In the genomic region with DNA sequence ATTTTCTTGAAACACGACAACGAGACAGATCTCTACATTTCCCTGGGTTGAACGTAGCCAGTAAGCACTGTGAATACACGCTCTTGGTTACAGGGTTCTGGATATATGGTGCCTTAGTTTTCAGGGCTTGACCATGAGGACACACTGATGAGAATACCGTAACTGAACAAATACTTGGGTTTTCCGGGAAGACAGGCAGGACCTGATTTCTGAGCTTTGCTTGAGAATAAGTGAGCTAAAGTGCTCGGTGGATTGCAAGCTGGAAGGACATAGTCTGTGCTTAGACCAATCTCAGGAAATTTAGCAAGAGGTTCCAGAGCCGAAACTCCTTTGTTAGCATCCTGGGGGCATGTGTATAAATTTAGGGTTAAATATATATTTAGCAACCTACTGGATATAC, we compare ENCODE assay signal across 16 cellular contexts. TPM values are rescaled to one million over a fixed set of nuclear protein-coding genes. Genes with fewer than 3 reads are reported as not detected.
DNase-seq lines count a peak whose midpoint lies in the region; TF ChIP-seq lines count a peak whose summit lies in the region.
"Had no signal": no experiment of that assay in that cellular context is flagged by ENCODE, and none has a peak within 500 bp of the region (broad histone marks: within the 10 kb centered on the region; RNA-seq: fewer than 3 reads in every experiment).

No MANE protein-coding gene starts in this region.

- H3K36me3 ChIP-seq in iPS-15b (ENCODE audit: control insufficient read depth, insufficient read depth, low read length) (no peaks in the 10 kb centered on the region), vagina (no peaks in the 10 kb centered on the region)
- H3K36me3 ChIP-seq in CD8-positive, alpha-beta memory T cell (ENCODE audit: insufficient read depth, low read length) = no peaks in the 10 kb centered on the region
- H3K36me3 ChIP-seq: BLaER1 had no signal

- H3K27me3 ChIP-seq in iPS-15b (ENCODE audit: control insufficient read depth, insufficient read depth, low read length) = peaks cover 37% of the 10 kb centered on the region
- no peaks in the 10 kb centered on the region for H3K27me3 ChIP-seq in vagina
- H3K27me3 ChIP-seq in CD8-positive, alpha-beta memory T cell (ENCODE audit: insufficient read depth, low read length, poor library complexity, severe bottlenecking) = no peaks in the 10 kb centered on the region
- H3K27me3 ChIP-seq: BLaER1 had no signal

- peaks cover 19% of the 10 kb centered on the region for H3K27me3 Mint-ChIP-seq in neural crest cell (ENCODE audit: low read depth)
- no peaks in the 10 kb centered on the region for H3K27me3 Mint-ChIP-seq in CD8-positive, alpha-beta memory T cell

- DNase-seq in DMS53 (lab: John Stamatoyannopoulos, UW) (peak; percentile 4), DMS53 treated with DMSO at 0.1 percent for 48 hours (lab: John Stamatoyannopoulos, UW; ENCODE audit: unreplicated experiment) (no peak), neural crest cell (ENCODE audit: low read depth, low spot score) (no peak), ecto neural progenitor cell (ENCODE audit: low spot score) (no peak), vagina (ENCODE audit: extremely low spot score in 2 of 2) (no peak), NCI-H345 (lab: John Stamatoyannopoulos, UW) (no peak)
- DNase-seq in CD8-positive, alpha-beta memory T cell = no peak
- DNase-seq: KBM-7, NCI-H1048, NCI-H446, NCI-H748 treated with DMSO at 0.1 percent for 48 hours had no signal

- no peak overlapping the region for H3K27ac ChIP-seq in vagina
- H3K27ac ChIP-seq in CD8-positive, alpha-beta memory T cell (ENCODE audit: low read depth, low read length) = no peak overlapping the region
- H3K27ac ChIP-seq: 22Rv1, BLaER1, PC-9 had no signal

- CTCF ChIA-PET in CD8-positive, alpha-beta memory T cell (lab: Charles Lee) = no interaction called here

- H3K4me1 ChIP-seq in iPS-15b (ENCODE audit: control insufficient read depth, insufficient read depth, low read length) (peaks cover 6% of the 10 kb centered on the region), vagina (no peaks in the 10 kb centered on the region)
- no peaks in the 10 kb centered on the region for H3K4me1 ChIP-seq in CD8-positive, alpha-beta memory T cell (ENCODE audit: insufficient read depth, low read length)
- H3K4me1 ChIP-seq: BLaER1 had no signal

- no peaks in the 10 kb centered on the region for H3K9me3 Mint-ChIP-seq in neural crest cell
- H3K9me3 Mint-ChIP-seq in CD8-positive, alpha-beta memory T cell = peaks cover 0 to 7% (median 4%) of the 10 kb centered on the region in 5 donors

- TF ChIP-seq CTCF in neural crest cell (conservative IDR thresholded peaks at IDR 0.05) (no peak), vagina (IDR thresholded peaks at IDR 0.05) (no peak)

- H3K36me3 Mint-ChIP-seq in neural crest cell (ENCODE audit: low read depth) = no peaks in the 10 kb centered on the region
- no peaks in the 10 kb centered on the region for H3K36me3 Mint-ChIP-seq in CD8-positive, alpha-beta memory T cell

- no peak for TF ChIP-seq POLR2A in vagina (IDR thresholded peaks at IDR 0.05)

- POLR2A ChIA-PET in CD8-positive, alpha-beta memory T cell (lab: Charles Lee) = no interaction called here

- peak overlapping the region; percentile 89 for H3K4me3 Mint-ChIP-seq in neural crest cell
- H3K4me3 Mint-ChIP-seq in CD8-positive, alpha-beta memory T cell = no peak overlapping the region

- H3K4me1 Mint-ChIP-seq in neural crest cell = peaks cover 5% of the 10 kb centered on the region
- no peaks in the 10 kb centered on the region for H3K4me1 Mint-ChIP-seq in CD8-positive, alpha-beta memory T cell

- no peak overlapping the region for H3K27ac Mint-ChIP-seq in neural crest cell (ENCODE audit: unreplicated experiment)
- no peak overlapping the region for H3K27ac Mint-ChIP-seq in CD8-positive, alpha-beta memory T cell

- H3K9me3 ChIP-seq in iPS-15b (ENCODE audit: control insufficient read depth, insufficient read depth, low read length) = no peaks in the 10 kb centered on the region
- H3K9me3 ChIP-seq in vagina = no peaks in the 10 kb centered on the region
- no peaks in the 10 kb centered on the region for H3K9me3 ChIP-seq in CD8-positive, alpha-beta memory T cell (ENCODE audit: low read length)

- intact Hi-C loops in vagina (cut with DNase I) = no loop called here

- H3K9ac ChIP-seq in iPS-15b (ENCODE audit: low read depth, low read length) = no peak overlapping the region
- H3K9ac ChIP-seq: BLaER1 had no signal

- peak overlapping the region; percentile 96 for H3K4me3 ChIP-seq in iPS-15b (ENCODE audit: low read depth, low read length)
- no peak overlapping the region for H3K4me3 ChIP-seq in vagina
- H3K4me3 ChIP-seq in CD8-positive, alpha-beta memory T cell (ENCODE audit: low read length) = no peak overlapping the region
- H3K4me3 ChIP-seq: BLaER1, PC-9 had no signal

RNA-seq across cellular contexts. Expression of a gene that starts 0.9 kb away (rescaled TPM):
- total RNA-seq in neural crest cell (0.82 and 1.1 TPM in 2 replicates), vagina (not detected)
- not detected for total RNA-seq in CD8-positive, alpha-beta memory T cell
- not detected for polyA plus RNA-seq in CD8-positive, alpha-beta memory T cell
- total RNA-seq: M059J, PC-9 had no signal
